8 cellular contexts compared by ENCODE assay signal in the genomic region with DNA sequence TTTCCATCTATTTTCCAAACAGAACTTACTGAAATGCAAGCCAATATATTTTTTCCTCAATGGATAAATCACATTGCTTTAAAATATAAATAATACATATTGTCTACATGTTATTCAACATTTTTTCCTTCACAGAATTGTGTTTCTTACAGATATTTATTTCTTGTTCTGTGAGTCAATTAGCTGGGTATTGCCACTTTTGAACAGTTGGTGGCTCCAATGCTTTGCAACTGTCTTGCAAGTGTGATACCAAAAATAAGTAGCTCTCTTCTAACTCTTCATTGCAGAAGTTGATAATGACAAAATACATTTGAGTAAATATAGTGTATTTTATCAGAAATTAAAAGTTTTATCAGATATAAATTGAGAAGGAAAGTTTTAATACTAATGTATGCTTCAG. TPM values are rescaled to one million over a fixed set of nuclear protein-coding genes. Genes with fewer than 3 reads are reported as not detected.
DNase-seq lines count a peak whose midpoint lies in the region; ATAC-seq and TF ChIP-seq lines count a peak whose summit lies in the region.

No MANE protein-coding gene starts in this region.

- intact Hi-C loops in left ventricle myocardium inferior (cut with micrococcal nuclease) (no loop called here), cardiac septum (cut with DNase I) (loop anchor here (10.0 kb wide), 1 partner anchor 343 kb away; no protein-coding TSS in a partner anchor), PC-9 (cut with micrococcal nuclease; ENCODE audit: unreplicated experiment) (loop anchor here (2.0 kb wide), 1 partner anchor 341 kb away; no protein-coding TSS in a partner anchor)

- H3K4me2 ChIP-seq in PC-9 = no peak overlapping the region

- peaks cover 4% of the 10 kb centered on the region for H3K4me1 Mint-ChIP-seq in activated naive CD8-positive, alpha-beta T cell treated with anti-CD3 and anti-CD28 coated beads, Interleukin-2, amount 50 U/mL, for 24 hours

- POLR2A ChIA-PET in PC-9 (lab: Charles Lee; ENCODE audit: unreplicated experiment) = no interaction called here

- DNase-seq in left ventricle myocardium inferior = no peak
- DNase-seq in cardiac septum (ENCODE audit: low spot score) = no peak
- DNase-seq in PC-9 = no peak
- peak; percentile 53 for DNase-seq in globus pallidus (ENCODE audit: low spot score)
- no peak for DNase-seq in GOT3 (lab: John Stamatoyannopoulos, UW)
- no peak for DNase-seq in stimulated activated CD4-positive, alpha-beta T cell treated with anti-CD3 and anti-CD28 coated beads, Interleukin-4, amount 100 ng/mL, for 1 hour
- DNase-seq in activated naive CD8-positive, alpha-beta T cell treated with anti-CD3 and anti-CD28 coated beads, Interleukin-2, amount 50 U/mL, for 24 hours = no peak

- H3K4me3 Mint-ChIP-seq in activated naive CD8-positive, alpha-beta T cell treated with anti-CD3 and anti-CD28 coated beads, Interleukin-2, amount 50 U/mL, for 24 hours = no peak overlapping the region

- H3K27ac ChIP-seq in left ventricle myocardium inferior (replicated peaks) (no peak overlapping the region), PC-9 (no peak overlapping the region)

- peaks cover 18% of the 10 kb centered on the region for H3K27me3 Mint-ChIP-seq in activated naive CD8-positive, alpha-beta T cell treated with anti-CD3 and anti-CD28 coated beads, Interleukin-2, amount 50 U/mL, for 24 hours

- H3K9me2 ChIP-seq in PC-9 (ENCODE audit: insufficient read depth) = no peaks in the 10 kb centered on the region

- H3K4me3 ChIP-seq in left ventricle myocardium inferior (no peak overlapping the region), PC-9 (no peak overlapping the region)

- H3K36me3 ChIP-seq in left ventricle myocardium inferior (no peaks in the 10 kb centered on the region), PC-9 (ENCODE audit: low read depth) (no peaks in the 10 kb centered on the region)

- H3K9me3 ChIP-seq in left ventricle myocardium inferior (replicated peaks) (no peaks in the 10 kb centered on the region), PC-9 (ENCODE audit: insufficient read depth, low read depth) (0 out of 2 replicates have a peak, but pooled peaks cover 3% of the 10 kb centered on the region)

- H3K27ac Mint-ChIP-seq in activated naive CD8-positive, alpha-beta T cell treated with anti-CD3 and anti-CD28 coated beads, Interleukin-2, amount 50 U/mL, for 24 hours = no peak overlapping the region

- TF ChIP-seq CTCF in left ventricle myocardium inferior (IDR thresholded peaks at IDR 0.05; ENCODE audit: borderline replicate concordance) (peak; percentile 52), PC-9 (conservative IDR thresholded peaks at IDR 0.05) (peak; percentile 42; the same call in 1 of the 2 replicates)

- no peak for ATAC-seq in activated naive CD8-positive, alpha-beta T cell treated with anti-CD3 and anti-CD28 coated beads, Interleukin-2, amount 50 U/mL, for 24 hours
- no peak for ATAC-seq in HG03196 (IDR thresholded peaks at IDR 0.05; ENCODE audit: unreplicated experiment)

- no peaks in the 10 kb centered on the region; the same call in 1 of the 2 replicates for H4K20me1 ChIP-seq in PC-9 (ENCODE audit: insufficient read depth)

- H2AFZ ChIP-seq in PC-9 = no peak overlapping the region

- no TSS peak for BruUV-seq in PC-9 (replicated peaks; lab: Mats Ljungman, UMichigan)

- H3K9me3 Mint-ChIP-seq in activated naive CD8-positive, alpha-beta T cell treated with anti-CD3 and anti-CD28 coated beads, Interleukin-2, amount 50 U/mL, for 24 hours = no peaks in the 10 kb centered on the region

- CTCF ChIA-PET in PC-9 (lab: Charles Lee) = interaction anchor here (0.9 to 1.7 kb wide), 2 partner anchors 17 to 25 kb away, joined by 3 to 4 read pairs; a partner anchor contains a TSS

- H3K36me3 Mint-ChIP-seq in activated naive CD8-positive, alpha-beta T cell treated with anti-CD3 and anti-CD28 coated beads, Interleukin-2, amount 50 U/mL, for 24 hours (ENCODE audit: low read depth) = no peaks in the 10 kb centered on the region

- H3K4me1 ChIP-seq in left ventricle myocardium inferior = no peaks in the 10 kb centered on the region
- no peaks in the 10 kb centered on the region for H3K4me1 ChIP-seq in PC-9 (replicated peaks; ENCODE audit: insufficient read depth)

- no peaks in the 10 kb centered on the region for H3F3A ChIP-seq in PC-9 (ENCODE audit: insufficient read depth, low read depth)

- H3K79me2 ChIP-seq in PC-9 (ENCODE audit: low read depth) = no peaks in the 10 kb centered on the region

- H3K27me3 ChIP-seq in left ventricle myocardium inferior (ENCODE audit: low read depth) (no peaks in the 10 kb centered on the region), PC-9 (ENCODE audit: insufficient read depth, low read depth) (no peaks in the 10 kb centered on the region)

RNA-seq across cellular contexts. Expression of a gene that starts 17.1 kb away (rescaled TPM):
- total RNA-seq in left ventricle myocardium inferior (1.5 TPM), cardiac septum (0.86 TPM), PC-9 (2021) (not detected in 2 replicates)

RNA-seq across cellular contexts. Expression of a gene that starts 33.9 kb away (rescaled TPM):
- total RNA-seq in left ventricle myocardium inferior (1.3 TPM), cardiac septum (0.65 TPM), PC-9 (2021) (6.5 and 6.9 TPM in 2 replicates)
